In genomic region chr1:109617291-109617801, GRCh38 we compare ENCODE assay signal across 10 cellular contexts. TPM values are rescaled to one million over a fixed set of nuclear protein-coding genes. Genes with fewer than 3 reads are reported as not detected.
DNase-seq lines count a peak whose midpoint lies in the region; ATAC-seq and TF ChIP-seq lines count a peak whose summit lies in the region.
"Had no signal": no experiment of that assay in that cellular context is flagged by ENCODE, and none has a peak within 500 bp of the region (broad histone marks: within the 10 kb centered on the region; RNA-seq: fewer than 3 reads in every experiment).

No MANE protein-coding gene starts in this region.

- in situ Hi-C loops in HAP-1 (cut with MboI; ENCODE audit: low sequenced_read_pairs), result no loop called here

- ATAC-seq in stimulated activated naive CD8-positive, alpha-beta T cell treated with anti-CD3 and anti-CD28 coated beads, Interleukin-15, Interleukin-2, amounts not matched to agents 100 U/mL and 50 U/mL, for 24 hours, result peak; percentile 7
- ATAC-seq in GM19035 (IDR thresholded peaks at IDR 0.05; ENCODE audit: unreplicated experiment), result no peak

- no peaks in the 10 kb centered on the region for H3K36me3 ChIP-seq in HAP-1 (replicated peaks)

- H3K27me3 ChIP-seq in HAP-1 (ENCODE audit: low read depth), result no peaks in the 10 kb centered on the region

- H3K4me3 ChIP-seq in fibroblast of villous mesenchyme (ENCODE audit: low read depth, low read length), result no peak overlapping the region
- H3K4me3 ChIP-seq in HAP-1, result no peak overlapping the region

- H3K4me1 ChIP-seq in HAP-1, result peaks cover 10% of the 10 kb centered on the region

- no peaks in the 10 kb centered on the region for H3K9me3 ChIP-seq in HAP-1

- peak; percentile 59 for DNase-seq in activated CD8-positive, alpha-beta memory T cell treated with anti-CD3 and anti-CD28 coated beads for 24 hours
- DNase-seq in activated CD8-positive, alpha-beta memory T cell treated with anti-CD3 and anti-CD28 coated beads, Interleukin-2, amount 50 U/mL, for 4 hours, result no peak
- DNase-seq in SIG-M5 treated with dmso at 0.1 percent for 504 hours (lab: John Stamatoyannopoulos, UW; ENCODE audit: unreplicated experiment), result peak; percentile 80
- peak; percentile 92 for DNase-seq in fibroblast of villous mesenchyme (ENCODE audit: low read depth)
- DNase-seq in stimulated activated naive CD8-positive, alpha-beta T cell treated with anti-CD3 and anti-CD28 coated beads, Interleukin-15, Interleukin-2, amounts not matched to agents 100 U/mL and 50 U/mL, for 24 hours, result no peak
- no peak for DNase-seq in NCI-H2107 treated with DMSO at 0.1 percent for 48 hours (lab: John Stamatoyannopoulos, UW; ENCODE audit: unreplicated experiment)
- DNase-seq in HAP-1 (ENCODE audit: low spot score in 2 of 2), result no peak
- DNase-seq: DMS79 had no signal

- no peak for TF ChIP-seq CTCF in fibroblast of villous mesenchyme (IDR thresholded peaks at IDR 0.05; ENCODE audit: insufficient read depth, low read depth, low read length)

RNA-seq across cellular contexts. Expression of gene GNAT2, which starts 2.1 kb away (rescaled TPM):
- total RNA-seq in fibroblast of villous mesenchyme, result under 0.01 and 0.43 TPM in 2 replicates
- total RNA-seq: T-helper 2 cell treated with Interferon-gamma antibody and Interleukin-4, amounts not matched to agents 100 ng/mL and 5 ng/mL, for 36 hours had no signal

RNA-seq across cellular contexts. Expression of gene AMPD2, which starts 2.3 kb away (rescaled TPM):
- 90.5 and 107 TPM in 2 replicates for total RNA-seq in fibroblast of villous mesenchyme

RNA-seq across cellular contexts. Expression of gene GSTM4, which starts 38.6 kb away (rescaled TPM):
- total RNA-seq in fibroblast of villous mesenchyme, result 11.7 and 15.1 TPM in 2 replicates

RNA-seq across cellular contexts. Expression of gene GSTM2, which starts 50.5 kb away (rescaled TPM):
- 16.8 and 19.0 TPM in 2 replicates for total RNA-seq in fibroblast of villous mesenchyme

Comparison
In these comparisons a context has a peak if more than half of its experiments do, and no peak if none do; other contexts are left out.
1. DNase-seq: peak in activated CD8-positive, alpha-beta memory T cell treated with anti-CD3 and anti-CD28 coated beads for 24 hours (single experiment), SIG-M5 treated with dmso at 0.1 percent for 504 hours (single experiment) and fibroblast of villous mesenchyme (single experiment); none in activated CD8-positive, alpha-beta memory T cell treated with anti-CD3 and anti-CD28 coated beads, Interleukin-2, amount 50 U/mL, for 4 hours (single experiment), stimulated activated naive CD8-positive, alpha-beta T cell treated with anti-CD3 and anti-CD28 coated beads, Interleukin-15, Interleukin-2, amounts not matched to agents 100 U/mL and 50 U/mL, for 24 hours (single experiment), NCI-H2107 treated with DMSO at 0.1 percent for 48 hours (single experiment) and HAP-1 (0 of 2).